ENCODE assay signal across 1 cellular context in genomic region chr2:140891614-140892212, GRCh38.
TF ChIP-seq lines count a peak whose summit lies in the region.

No MANE protein-coding gene starts in this region.

TF ChIP-seq in HCT116, 20 proteins besides CTCF, POLR2A, EP300 and RAD21:
- TF ChIP-seq ZFX (IDR thresholded peaks at IDR 0.05) (no peak), TCF7L2 (IDR thresholded peaks at IDR 0.05; ENCODE audit: borderline replicate concordance, extremely low read depth, insufficient read depth, insufficient read length) (no peak), EZH2 (IDR thresholded peaks at IDR 0.05) (no peak), SP1 (IDR thresholded peaks at IDR 0.05; ENCODE audit: low read depth) (no peak), YY1 (IDR thresholded peaks at IDR 0.05; ENCODE audit: extremely low read depth, insufficient replicate concordance, low read depth, low read length) (no peak), FOSL1 (IDR thresholded peaks at IDR 0.05; ENCODE audit: low read depth) (no peak), POLR2AphosphoS5 (IDR thresholded peaks at IDR 0.05; ENCODE audit: low read depth, low read length) (no peak), SIN3A (IDR thresholded peaks at IDR 0.05; ENCODE audit: low read depth) (no peak), CBX3 (IDR thresholded peaks at IDR 0.05; ENCODE audit: low read depth) (no peak), EGR1 (IDR thresholded peaks at IDR 0.05; ENCODE audit: low read depth) (no peak), MAX (IDR thresholded peaks at IDR 0.05) (no peak), ZBTB33 (IDR thresholded peaks at IDR 0.05; ENCODE audit: extremely low read depth, insufficient replicate concordance, low read length) (no peak), EZH2phosphoT487 (IDR thresholded peaks at IDR 0.05; ENCODE audit: borderline replicate concordance) (no peak), ZNF274 (IDR thresholded peaks at IDR 0.05; ENCODE audit: low read depth, low read length) (no peak), JUND (IDR thresholded peaks at IDR 0.05) (no peak), ELF1 (IDR thresholded peaks at IDR 0.05; ENCODE audit: borderline replicate concordance, low read depth) (no peak), SRF (IDR thresholded peaks at IDR 0.05; ENCODE audit: low read depth) (no peak)
- TF ChIP-seq, protein P1, sequence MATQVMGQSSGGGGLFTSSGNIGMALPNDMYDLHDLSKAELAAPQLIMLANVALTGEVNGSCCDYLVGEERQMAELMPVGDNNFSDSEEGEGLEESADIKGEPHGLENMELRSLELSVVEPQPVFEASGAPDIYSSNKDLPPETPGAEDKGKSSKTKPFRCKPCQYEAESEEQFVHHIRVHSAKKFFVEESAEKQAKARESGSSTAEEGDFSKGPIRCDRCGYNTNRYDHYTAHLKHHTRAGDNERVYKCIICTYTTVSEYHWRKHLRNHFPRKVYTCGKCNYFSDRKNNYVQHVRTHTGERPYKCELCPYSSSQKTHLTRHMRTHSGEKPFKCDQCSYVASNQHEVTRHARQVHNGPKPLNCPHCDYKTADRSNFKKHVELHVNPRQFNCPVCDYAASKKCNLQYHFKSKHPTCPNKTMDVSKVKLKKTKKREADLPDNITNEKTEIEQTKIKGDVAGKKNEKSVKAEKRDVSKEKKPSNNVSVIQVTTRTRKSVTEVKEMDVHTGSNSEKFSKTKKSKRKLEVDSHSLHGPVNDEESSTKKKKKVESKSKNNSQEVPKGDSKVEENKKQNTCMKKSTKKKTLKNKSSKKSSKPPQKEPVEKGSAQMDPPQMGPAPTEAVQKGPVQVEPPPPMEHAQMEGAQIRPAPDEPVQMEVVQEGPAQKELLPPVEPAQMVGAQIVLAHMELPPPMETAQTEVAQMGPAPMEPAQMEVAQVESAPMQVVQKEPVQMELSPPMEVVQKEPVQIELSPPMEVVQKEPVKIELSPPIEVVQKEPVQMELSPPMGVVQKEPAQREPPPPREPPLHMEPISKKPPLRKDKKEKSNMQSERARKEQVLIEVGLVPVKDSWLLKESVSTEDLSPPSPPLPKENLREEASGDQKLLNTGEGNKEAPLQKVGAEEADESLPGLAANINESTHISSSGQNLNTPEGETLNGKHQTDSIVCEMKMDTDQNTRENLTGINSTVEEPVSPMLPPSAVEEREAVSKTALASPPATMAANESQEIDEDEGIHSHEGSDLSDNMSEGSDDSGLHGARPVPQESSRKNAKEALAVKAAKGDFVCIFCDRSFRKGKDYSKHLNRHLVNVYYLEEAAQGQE (IDR thresholded peaks at IDR 0.05; ENCODE audit: low read depth), result no peak
